6 cellular contexts compared by ENCODE assay signal in genomic region chr19:48806518-48806817, GRCh38. TPM values are rescaled to one million over a fixed set of nuclear protein-coding genes. Genes with fewer than 3 reads are reported as not detected.
DNase-seq lines count a peak whose midpoint lies in the region; ATAC-seq lines count a peak whose summit lies in the region.

No MANE protein-coding gene starts in this region.

- H4K20me1 ChIP-seq in GM23248 (ENCODE audit: insufficient read depth): no peaks in the 10 kb centered on the region

- DNase-seq in DMS 273 treated with DMSO at 0.1 percent for 48 hours (lab: John Stamatoyannopoulos, UW): peak; percentile 27
- DNase-seq in OCI-M1 (lab: John Stamatoyannopoulos, UW): peak; percentile 61
- peak; percentile 26 to 76 for DNase-seq in hippocampal formation (lab: John Stamatoyannopoulos, UW)
- no peak for DNase-seq in GM23248

- no peak overlapping the region for H2AFZ ChIP-seq in GM23248

- ATAC-seq in HG03280 (IDR thresholded peaks at IDR 0.05; ENCODE audit: unreplicated experiment): no peak
- no peak for ATAC-seq in GM18861 (IDR thresholded peaks at IDR 0.05; ENCODE audit: unreplicated experiment)

- H3K36me3 ChIP-seq in GM23248 (ENCODE audit: low read depth): no peaks in the 10 kb centered on the region

- in situ Hi-C loops in GM23248 (cut with MboI): no loop called here

- H3K9me2 ChIP-seq in GM23248 (ENCODE audit: insufficient read depth): no peaks in the 10 kb centered on the region

- H3K4me1 ChIP-seq in GM23248 (ENCODE audit: insufficient read depth): no peaks in the 10 kb centered on the region

- H3K27me3 ChIP-seq in GM23248 (replicated peaks; ENCODE audit: insufficient read depth): no peaks in the 10 kb centered on the region

- H3K27ac ChIP-seq in GM23248: no peak overlapping the region

- whole genome bisulfite sequencing in GM23248 (ENCODE audit: low coverage in 1 of 2, low lambda C conversion rate in 2 of 2, missing lambda C conversion rate in 2 of 2), 2 experiments: 41 to 46% methylated on average over 5 of the region's 5 CpGs

- no peak overlapping the region for H3K4me3 ChIP-seq in GM23248

- H3K9me3 ChIP-seq in GM23248 (ENCODE audit: low read depth): no peaks in the 10 kb centered on the region

- no peak overlapping the region for H3K4me2 ChIP-seq in GM23248 (ENCODE audit: unreplicated experiment)

- no peaks in the 10 kb centered on the region for H3K79me2 ChIP-seq in GM23248 (ENCODE audit: insufficient read depth)

- no peaks in the 10 kb centered on the region for H3F3A ChIP-seq in GM23248 (ENCODE audit: insufficient read depth)

- H3K9ac ChIP-seq in GM23248: no peak overlapping the region

RNA-seq across cellular contexts. Expression of gene BCAT2, which starts 4.4 kb away (rescaled TPM):
- 29.7 and 34.7 TPM in 2 replicates for total RNA-seq in GM23248 (2014; rRNA removed; shearing (Covaris generic))
- 48.5 and 51.2 TPM in 2 replicates for polyA plus RNA-seq in GM23248 (2016; fragmentation: Nextera tagmentation; extraction: Ambion mirVana)

RNA-seq across cellular contexts. Expression of gene HSD17B14, which starts 29.8 kb away (rescaled TPM):
- 2.6 and 3.9 TPM in 2 replicates for total RNA-seq in GM23248 (2014; rRNA removed; shearing (Covaris generic))
- polyA plus RNA-seq in GM23248 (2016; fragmentation: Nextera tagmentation; extraction: Ambion mirVana): 3.7 and 4.4 TPM in 2 replicates

RNA-seq across cellular contexts. Expression of gene FGF21, which starts 51.1 kb away (rescaled TPM):
- not detected in 2 replicates for total RNA-seq in GM23248 (2014; rRNA removed; shearing (Covaris generic))
- polyA plus RNA-seq in GM23248 (2016; fragmentation: Nextera tagmentation; extraction: Ambion mirVana): not detected in 2 replicates

RNA-seq across cellular contexts. Expression of gene FUT1, which starts 54.0 kb away (rescaled TPM):
- not detected in 2 replicates for total RNA-seq in GM23248 (2014; rRNA removed; shearing (Covaris generic))
- not detected in 2 replicates for polyA plus RNA-seq in GM23248 (2016; fragmentation: Nextera tagmentation; extraction: Ambion mirVana)

RNA-seq across cellular contexts. Expression of gene IZUMO1, which starts 59.8 kb away (rescaled TPM):
- total RNA-seq in GM23248 (2014; rRNA removed; shearing (Covaris generic)): not detected in 2 replicates
- not detected in 2 replicates for polyA plus RNA-seq in GM23248 (2016; fragmentation: Nextera tagmentation; extraction: Ambion mirVana)
